ENCODE assay signal across 8 cellular contexts in the genomic region with DNA sequence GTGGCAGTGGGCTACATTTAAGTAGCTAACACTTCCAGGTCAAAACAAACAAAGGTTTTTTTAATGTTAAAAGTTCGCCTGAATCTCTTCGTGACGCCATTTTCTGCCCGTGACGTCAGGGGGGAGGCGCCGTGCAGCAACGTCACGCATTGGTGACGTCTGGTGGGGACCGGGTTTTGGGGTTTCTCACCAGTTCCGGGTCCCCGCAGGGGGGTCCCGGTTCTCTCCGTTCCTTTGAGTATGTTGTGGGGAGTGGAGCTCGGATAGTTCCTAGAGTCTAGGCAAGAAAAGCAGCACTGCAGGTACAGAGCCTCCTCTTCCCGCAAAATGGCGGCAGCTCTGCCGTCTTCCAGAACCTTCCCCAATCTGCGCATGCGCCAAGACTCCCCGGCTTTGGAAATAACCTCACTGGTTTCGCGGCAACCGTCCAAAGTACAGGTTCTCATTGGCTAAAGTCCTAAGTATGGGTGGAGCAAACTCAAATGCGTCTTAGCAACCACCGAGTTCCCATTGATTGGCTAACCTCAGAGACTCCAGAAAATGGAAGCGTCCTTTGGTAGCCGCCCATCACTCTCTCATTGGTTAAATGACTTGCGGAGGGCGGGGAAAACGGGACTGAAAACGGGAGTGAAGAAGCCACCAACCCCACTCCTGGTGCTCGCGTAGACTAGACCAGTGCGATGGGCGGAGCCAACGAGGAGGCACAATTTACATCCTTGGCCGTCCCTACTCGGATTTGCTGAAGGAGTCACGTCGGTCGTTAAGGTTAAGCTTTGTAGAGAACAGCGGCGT. TPM values are rescaled to one million over a fixed set of nuclear protein-coding genes. Genes with fewer than 3 reads are reported as not detected.
A peak's percentile ranks its signal among the peaks of the same experiment; 100 is the strongest.
DNase-seq lines count a peak whose midpoint lies in the region; ATAC-seq and TF ChIP-seq lines count a peak whose summit lies in the region.

RBM23 (minus strand) TSS at position 341 of the 792 bp plus-strand sequence.

- H3K36me3 Mint-ChIP-seq in activated T-helper 2 cell treated with anti-CD3 and anti-CD28 coated beads, Interferon-gamma antibody, Interleukin-2, Interleukin-4, amounts not matched to agents 10 μg/mL and 5 μg/mL and 100 μg/mL, durations not matched to agents 14 hours and 24 hours and 36 hours (ENCODE audit: low read depth): peaks cover 73% of the 10 kb centered on the region
- peaks cover 4 to 61% (median 27%) of the 10 kb centered on the region in 3 donors for H3K36me3 Mint-ChIP-seq in naive thymus-derived CD8-positive, alpha-beta T cell

- DNase-seq in Daoy (ENCODE audit: low read depth) (peak; percentile 100), H4 (ENCODE audit: low spot score) (peak; percentile 100), LoVo (ENCODE audit: low spot score) (peak; percentile 100), RWPE2 (ENCODE audit: low spot score) (peak; percentile 100), fibroblast of mammary gland (ENCODE audit: low read depth) (peak; percentile 100)
- DNase-seq in activated T-helper 2 cell treated with anti-CD3 and anti-CD28 coated beads, Interferon-gamma antibody, Interleukin-2, Interleukin-4, amounts not matched to agents 10 μg/mL and 5 μg/mL and 100 μg/mL, durations not matched to agents 14 hours and 24 hours and 36 hours (ENCODE audit: low spot score): peak; percentile 99
- DNase-seq in naive thymus-derived CD8-positive, alpha-beta T cell: peak; percentile 97 to 100 (median 100)
- peak; percentile 99 to 100 (median 100) for DNase-seq in stimulated activated naive CD4-positive, alpha-beta T cell (lab: John Stamatoyannopoulos, UW)

- TF ChIP-seq CTCF in RWPE2 (IDR thresholded peaks at IDR 0.05; ENCODE audit: poor library complexity, severe bottlenecking): no peak
- no peak for TF ChIP-seq CTCF in fibroblast of mammary gland (conservative IDR thresholded peaks at IDR 0.05; ENCODE audit: control insufficient read depth, insufficient read depth, low read depth, low read length)

- intact Hi-C loops in activated T-helper 2 cell treated with anti-CD3 and anti-CD28 coated beads, Interferon-gamma antibody, Interleukin-2, Interleukin-4, amounts not matched to agents 10 μg/mL and 5 μg/mL and 100 μg/mL, durations not matched to agents 14 hours and 24 hours and 36 hours (cut with micrococcal nuclease): loop anchor here (1.0 kb wide), 2 partner anchors 10 to 48 kb away; partner anchors contain the start of genes LRP10 and PRMT5

- H3K27me3 Mint-ChIP-seq in activated T-helper 2 cell treated with anti-CD3 and anti-CD28 coated beads, Interferon-gamma antibody, Interleukin-2, Interleukin-4, amounts not matched to agents 10 μg/mL and 5 μg/mL and 100 μg/mL, durations not matched to agents 14 hours and 24 hours and 36 hours (ENCODE audit: low read depth): no peaks in the 10 kb centered on the region
- H3K27me3 Mint-ChIP-seq in naive thymus-derived CD8-positive, alpha-beta T cell: peaks cover 0 to 5% (median 0%) of the 10 kb centered on the region in 5 donors

- peaks cover 29% of the 10 kb centered on the region for H3K4me1 Mint-ChIP-seq in activated T-helper 2 cell treated with anti-CD3 and anti-CD28 coated beads, Interferon-gamma antibody, Interleukin-2, Interleukin-4, amounts not matched to agents 10 μg/mL and 5 μg/mL and 100 μg/mL, durations not matched to agents 14 hours and 24 hours and 36 hours (ENCODE audit: low read depth)
- H3K4me1 Mint-ChIP-seq in naive thymus-derived CD8-positive, alpha-beta T cell: peaks cover 13 to 55% (median 38%) of the 10 kb centered on the region in 4 donors

- H3K9me3 ChIP-seq in RWPE2 (ENCODE audit: severe bottlenecking): no peaks in the 10 kb centered on the region

- H3K27me3 ChIP-seq in RWPE2 (ENCODE audit: insufficient read depth, poor library complexity, severe bottlenecking): no peaks in the 10 kb centered on the region

- peak within 1 kb of the TSS; percentile 73 for H3K27ac ChIP-seq in RWPE2 (ENCODE audit: poor library complexity, severe bottlenecking)

- H3K27ac Mint-ChIP-seq in activated T-helper 2 cell treated with anti-CD3 and anti-CD28 coated beads, Interferon-gamma antibody, Interleukin-2, Interleukin-4, amounts not matched to agents 10 μg/mL and 5 μg/mL and 100 μg/mL, durations not matched to agents 14 hours and 24 hours and 36 hours: peak within 1 kb of the TSS; percentile 100
- H3K27ac Mint-ChIP-seq in naive thymus-derived CD8-positive, alpha-beta T cell: peak within 1 kb of the TSS; percentile 100

- POLR2A ChIA-PET in naive thymus-derived CD8-positive, alpha-beta T cell (lab: Charles Lee): interaction anchor here (0.6 to 5.7 kb wide), 22 partner anchors 9 to 1442 kb away, joined by 3 to 55 read pairs (median 5); partner anchors contain the start of genes ACIN1, C14orf119, DAD1 and HAUS4

- ATAC-seq in RWPE2 (ENCODE audit: low read depth): peak; percentile 94
- ATAC-seq in naive thymus-derived CD8-positive, alpha-beta T cell: peak; percentile 88 to 89

- H3K4me1 ChIP-seq in RWPE2 (ENCODE audit: insufficient read depth, poor library complexity, severe bottlenecking): peaks cover 14% of the 10 kb centered on the region

- no peaks in the 10 kb centered on the region for H3K9me3 Mint-ChIP-seq in activated T-helper 2 cell treated with anti-CD3 and anti-CD28 coated beads, Interferon-gamma antibody, Interleukin-2, Interleukin-4, amounts not matched to agents 10 μg/mL and 5 μg/mL and 100 μg/mL, durations not matched to agents 14 hours and 24 hours and 36 hours
- peaks cover 0 to 3% (median 0%) of the 10 kb centered on the region in 9 donors for H3K9me3 Mint-ChIP-seq in naive thymus-derived CD8-positive, alpha-beta T cell

- H3K4me3 Mint-ChIP-seq in activated T-helper 2 cell treated with anti-CD3 and anti-CD28 coated beads, Interferon-gamma antibody, Interleukin-2, Interleukin-4, amounts not matched to agents 10 μg/mL and 5 μg/mL and 100 μg/mL, durations not matched to agents 14 hours and 24 hours and 36 hours (ENCODE audit: low read depth): peak within 1 kb of the TSS; percentile 94
- H3K4me3 Mint-ChIP-seq in naive thymus-derived CD8-positive, alpha-beta T cell: peak within 1 kb of the TSS; percentile 90 to 100 (median 98)

- H3K4me3 ChIP-seq in RWPE2 (ENCODE audit: severe bottlenecking) (peak within 1 kb of the TSS; percentile 66), fibroblast of mammary gland (ENCODE audit: control insufficient read depth, low read depth, low read length) (peak within 1 kb of the TSS; percentile 97)

- H3K36me3 ChIP-seq in RWPE2 (ENCODE audit: low read depth): peaks cover 70% of the 10 kb centered on the region

RNA-seq across cellular contexts. Expression of gene RBM23, which starts in this region (rescaled TPM):
- total RNA-seq in Daoy (2014; rRNA removed; shearing (Covaris generic)): 105 and 120 TPM in 2 replicates
- total RNA-seq in H4 (2014; rRNA removed; shearing (Covaris generic)): 98.4 and 119 TPM in 2 replicates
- total RNA-seq in activated T-helper 2 cell treated with anti-CD3 and anti-CD28 coated beads, Interferon-gamma antibody, Interleukin-2, Interleukin-4, amounts not matched to agents 10 μg/mL and 5 μg/mL and 100 μg/mL, durations not matched to agents 14 hours and 24 hours and 36 hours: 77.3 and 81.1 TPM in 2 replicates
- total RNA-seq in naive thymus-derived CD8-positive, alpha-beta T cell: 100 to 1,000 TPM; 143 to 148 TPM
- 10 to 100 TPM; 42.2 to 62.8 (median 59.6) TPM for polyA plus RNA-seq in naive thymus-derived CD8-positive, alpha-beta T cell

Comparison
In these comparisons a context has a peak if more than half of its experiments do, and no peak if none do; other contexts are left out.
1. Peak in every context shown above with its lines: DNase-seq, ATAC-seq, H3K4me3 ChIP-seq and H3K27ac ChIP-seq.